In the genomic region with DNA sequence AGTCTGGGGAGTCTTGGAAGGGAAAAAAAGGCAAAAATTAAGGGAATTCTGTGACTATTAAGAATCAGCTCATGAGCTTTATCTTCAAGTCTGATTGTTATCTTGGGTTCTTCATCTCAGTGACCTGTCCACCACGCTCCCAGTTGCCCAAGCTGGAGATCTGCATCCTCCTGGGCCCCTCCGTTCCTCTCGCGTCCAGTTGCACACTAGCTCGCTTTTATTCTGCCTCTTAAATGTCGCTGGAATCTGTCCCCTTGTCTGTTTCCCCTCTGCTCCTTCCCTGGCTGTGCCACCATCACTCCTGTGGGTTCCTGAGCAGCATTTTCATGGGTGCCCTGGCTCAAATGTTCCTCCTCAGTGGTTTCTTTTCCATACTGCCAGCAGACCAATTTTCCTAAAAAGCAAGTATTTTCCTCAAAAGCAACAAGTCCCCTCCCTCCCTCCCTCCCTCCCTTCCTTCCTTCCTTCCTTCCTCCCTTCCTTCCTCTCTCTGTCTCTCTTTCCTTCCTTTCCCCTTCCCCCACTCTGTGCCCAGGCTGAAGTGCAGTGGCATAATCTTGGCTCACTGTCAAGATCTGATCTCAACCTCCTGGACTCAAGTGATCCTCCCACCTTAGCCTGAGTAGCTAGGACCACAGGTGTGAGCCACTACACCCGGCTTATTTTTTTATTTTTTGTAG, we compare ENCODE assay signal across 9 cellular contexts. TPM values are rescaled to one million over a fixed set of nuclear protein-coding genes. Genes with fewer than 3 reads are reported as not detected.
A peak's percentile ranks its signal among the peaks of the same experiment; 100 is the strongest.
DNase-seq lines count a peak whose midpoint lies in the region; ATAC-seq, FAIRE-seq and TF ChIP-seq lines count a peak whose summit lies in the region.
"Had no signal": no experiment of that assay in that cellular context is flagged by ENCODE, and none has a peak within 500 bp of the region (broad histone marks: within the 10 kb centered on the region; RNA-seq: fewer than 3 reads in every experiment).

No MANE protein-coding gene starts in this region.

- no peaks in the 10 kb centered on the region; the same call in 1 of the 2 replicates for H4K20me1 ChIP-seq in GM12878 (ENCODE audit: control insufficient read depth, insufficient read depth)

- TF ChIP-seq CTCF in GM12878 (IDR thresholded peaks at IDR 0.05 in 2 of 3, conservative IDR thresholded peaks at IDR 0.05 in 1 of 3; ENCODE audit: control insufficient read depth in 2 of 3, extremely low read depth in 1 of 3, insufficient read depth in 1 of 3, low read depth in 3 of 3, low read length in 3 of 3) (no peak), GM13976 (IDR thresholded peaks at IDR 0.05; ENCODE audit: borderline replicate concordance, control extremely low read depth, extremely low read depth, insufficient read depth, missing control alignments) (no peak)

- POLR2A ChIA-PET in GM12878 (lab: Charles Lee) = interaction anchor here (0.6 to 1.2 kb wide), 3 partner anchors 38 to 893 kb away, joined by 3 to 5 read pairs (median 3); no protein-coding TSS in a partner anchor

- CTCF ChIA-PET in GM12878 (lab: Yijun Ruan, JAX) = no interaction called here

- no peak for TF ChIP-seq EP300 in GM12878 (IDR thresholded peaks at IDR 0.05; ENCODE audit: borderline replicate concordance in 1 of 2, control insufficient read depth in 1 of 2, low read depth in 2 of 2, low read length in 2 of 2)

- intact Hi-C loops in GM12878 (cut with micrococcal nuclease; ENCODE audit: unreplicated experiment) = no loop called here

- peak overlapping the region; percentile 87 for H3K4me3 Mint-ChIP-seq in stimulated activated naive CD8-positive, alpha-beta T cell treated with anti-CD3 and anti-CD28 coated beads, Interleukin-15, Interleukin-2, amounts not matched to agents 100 ng/mL and 50 ng/mL, for 24 hours

- TF ChIP-seq POLR2A in GM12878 (IDR thresholded peaks at IDR 0.05; ENCODE audit: low read depth, low read length) = no peak

- peaks cover 12% of the 10 kb centered on the region for H3K36me3 Mint-ChIP-seq in stimulated activated naive CD8-positive, alpha-beta T cell treated with anti-CD3 and anti-CD28 coated beads, Interleukin-15, Interleukin-2, amounts not matched to agents 100 ng/mL and 50 ng/mL, for 24 hours (ENCODE audit: low read depth)

- H3K27ac Mint-ChIP-seq in stimulated activated naive CD8-positive, alpha-beta T cell treated with anti-CD3 and anti-CD28 coated beads, Interleukin-15, Interleukin-2, amounts not matched to agents 100 ng/mL and 50 ng/mL, for 24 hours = peak overlapping the region; percentile 71

- no peak overlapping the region for H3K27ac ChIP-seq in GM12878 (ENCODE audit: control insufficient read depth, insufficient read depth)
- no peak overlapping the region for H3K27ac ChIP-seq in mesodermal cell (ENCODE audit: low read depth, low read length, severe bottlenecking)

- H3K9me3 ChIP-seq in GM12878 (replicated peaks; ENCODE audit: control insufficient read depth, insufficient read depth, low read length) (no peaks in the 10 kb centered on the region), mesodermal cell (ENCODE audit: control insufficient read depth, low read length) (no peaks in the 10 kb centered on the region)

- H3K4me1 ChIP-seq in GM12878 (ENCODE audit: control insufficient read depth, insufficient read depth, low read length) (no peaks in the 10 kb centered on the region), mesodermal cell (ENCODE audit: control insufficient read depth, insufficient read depth, low read length, poor library complexity, severe bottlenecking) (no peaks in the 10 kb centered on the region)

- H3K9me3 Mint-ChIP-seq in stimulated activated naive CD8-positive, alpha-beta T cell treated with anti-CD3 and anti-CD28 coated beads, Interleukin-15, Interleukin-2, amounts not matched to agents 100 ng/mL and 50 ng/mL, for 24 hours = no peaks in the 10 kb centered on the region

- DNase-seq in stimulated activated naive CD8-positive, alpha-beta T cell treated with anti-CD3 and anti-CD28 coated beads, Interleukin-15, Interleukin-2, amounts not matched to agents 100 U/mL and 50 U/mL, for 24 hours = no peak
- no peak for DNase-seq in GM12878 (ENCODE audit: low read depth, low spot score)
- DNase-seq in hippocampal formation (lab: John Stamatoyannopoulos, UW) = no peak
- no peak for DNase-seq in GM13976 (ENCODE audit: low spot score)
- no peak for DNase-seq in middle frontal gyrus (ENCODE audit: extremely low spot score, low spot score)
- DNase-seq: DMS79 treated with DMSO at 0.1 percent for 48 hours had no signal

- no peak for TF ChIP-seq RAD21 in GM12878 (IDR thresholded peaks at IDR 0.05; ENCODE audit: insufficient read depth, low read depth, low read length)

- ATAC-seq in stimulated activated naive CD8-positive, alpha-beta T cell treated with anti-CD3 and anti-CD28 coated beads, Interleukin-15, Interleukin-2, amounts not matched to agents 100 U/mL and 50 U/mL, for 24 hours = no peak
- ATAC-seq in GM12878 (no peak), GM21360 (IDR thresholded peaks at IDR 0.05; ENCODE audit: unreplicated experiment) (no peak)

- H3K27me3 ChIP-seq in GM12878 (replicated peaks in 1 of 2; ENCODE audit: control insufficient read depth in 2 of 2, insufficient read depth in 2 of 2, low read length in 1 of 2) = no peaks in the 10 kb centered on the region

- no TSS peak for BruUV-seq in GM12878 (replicated peaks; lab: Mats Ljungman, UMichigan)

- peaks cover 21% of the 10 kb centered on the region for H3K27me3 Mint-ChIP-seq in stimulated activated naive CD8-positive, alpha-beta T cell treated with anti-CD3 and anti-CD28 coated beads, Interleukin-15, Interleukin-2, amounts not matched to agents 100 ng/mL and 50 ng/mL, for 24 hours

- H3K9ac ChIP-seq in GM12878 (ENCODE audit: control insufficient read depth, insufficient read depth, low read length) = no peak overlapping the region

- H3K4me3 ChIP-seq in GM12878 (peak overlapping the region; percentile 93; the same call in 1 of the 2 replicates), mesodermal cell (ENCODE audit: extremely low read depth, insufficient read depth, low read length, poor library complexity, severe bottlenecking) (peak overlapping the region; percentile 92)

- RAD21 ChIA-PET in GM12878 (lab: Charles Lee; ENCODE audit: unreplicated experiment) = interaction anchor here (0.6 kb wide), 1 partner anchor 21 kb away, joined by 3 read pairs; no protein-coding TSS in a partner anchor

- 74% methylated on average over 7 of the region's 7 CpGs for WGBS in GM12878 (ENCODE audit: insufficient coverage, insufficient replicate concordance, low lambda C conversion rate, missing lambda C conversion rate)
- WGBS in mesodermal cell (ENCODE audit: insufficient coverage in 2 of 2), 2 experiments = 91 to 96% methylated on average over 6 to 7 of the region's 7 CpGs

- H3K36me3 ChIP-seq in GM12878 (ENCODE audit: control insufficient read depth in 2 of 2, insufficient read depth in 2 of 2, low read length in 1 of 2) = no peaks in the 10 kb centered on the region; a peak in 1 of 4 replicates
- H3K36me3 ChIP-seq in mesodermal cell (ENCODE audit: control insufficient read depth, insufficient read depth, low read length) = peaks cover 22% of the 10 kb centered on the region

- peak overlapping the region; percentile 99; the same call in 1 of the 2 replicates for H3K4me2 ChIP-seq in GM12878 (ENCODE audit: control insufficient read depth, insufficient read depth)

- SMC1A ChIA-PET in GM12878 (lab: Charles Lee; ENCODE audit: uncharacterized antibody, unreplicated experiment) = interaction anchor here (1.7 kb wide), 1 partner anchor 38 kb away, joined by 3 read pairs; no protein-coding TSS in a partner anchor

- in situ Hi-C loops in GM12878 (cut with MboI) = no loop called here
- in situ Hi-C loops in GM13976 (cut with MboI; ENCODE audit: low sequenced_read_pairs, unreplicated experiment) = no loop called here

- H3K4me1 Mint-ChIP-seq in stimulated activated naive CD8-positive, alpha-beta T cell treated with anti-CD3 and anti-CD28 coated beads, Interleukin-15, Interleukin-2, amounts not matched to agents 100 ng/mL and 50 ng/mL, for 24 hours (ENCODE audit: low read depth) = peaks cover 29% of the 10 kb centered on the region

- peaks cover 5% of the 10 kb centered on the region for H3K79me2 ChIP-seq in GM12878 (ENCODE audit: control insufficient read depth, insufficient read depth, low read length)

- no peak for FAIRE-seq in GM12878 (lab: Jason Lieb, UNC)

- H2AFZ ChIP-seq in GM12878 (ENCODE audit: control insufficient read depth, low read depth, low read length) = no peak overlapping the region

TF ChIP-seq in GM12878, 131 proteins besides CTCF, POLR2A, EP300 and RAD21 (continues in another document):
- TF ChIP-seq KDM1A (IDR thresholded peaks at IDR 0.05; ENCODE audit: borderline replicate concordance) = no peak
- no peak for TF ChIP-seq CHD4 (IDR thresholded peaks at IDR 0.05)
- TF ChIP-seq, protein P1, sequence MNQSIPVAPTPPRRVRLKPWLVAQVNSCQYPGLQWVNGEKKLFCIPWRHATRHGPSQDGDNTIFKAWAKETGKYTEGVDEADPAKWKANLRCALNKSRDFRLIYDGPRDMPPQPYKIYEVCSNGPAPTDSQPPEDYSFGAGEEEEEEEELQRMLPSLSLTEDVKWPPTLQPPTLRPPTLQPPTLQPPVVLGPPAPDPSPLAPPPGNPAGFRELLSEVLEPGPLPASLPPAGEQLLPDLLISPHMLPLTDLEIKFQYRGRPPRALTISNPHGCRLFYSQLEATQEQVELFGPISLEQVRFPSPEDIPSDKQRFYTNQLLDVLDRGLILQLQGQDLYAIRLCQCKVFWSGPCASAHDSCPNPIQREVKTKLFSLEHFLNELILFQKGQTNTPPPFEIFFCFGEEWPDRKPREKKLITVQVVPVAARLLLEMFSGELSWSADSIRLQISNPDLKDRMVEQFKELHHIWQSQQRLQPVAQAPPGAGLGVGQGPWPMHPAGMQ (IDR thresholded peaks at IDR 0.05; ENCODE audit: borderline replicate concordance) = no peak
- TF ChIP-seq NR2C1 (IDR thresholded peaks at IDR 0.05) = no peak

RNA-seq across cellular contexts. Expression of gene ENDOV, which starts 1.4 kb away (rescaled TPM):
- 27.5 and 31.4 TPM in 2 replicates for total RNA-seq in GM12878 (2013; cell fraction: nucleolus; rRNA removed)
- 7.3 and 10.1 TPM in 2 replicates for total RNA-seq in GM12878 (2014; rRNA removed)
- 3.0 and 3.8 TPM in 2 replicates for total RNA-seq in GM12878 (2014; rRNA removed; fragmentation: Illumina TruSeq; extraction: Trizol)
- 10.7 and 11.9 TPM in 2 replicates for total RNA-seq in GM12878 (2021)
- polyA plus RNA-seq in GM12878 (2011; ENCODE audit: low read depth) = 5.6 TPM
- 5.0 and 6.6 TPM in 2 replicates for polyA plus RNA-seq in GM12878 (2011; rRNA removed)
- polyA plus RNA-seq in GM12878 (2011; cell fraction: cytosol; rRNA removed) = 9.0 and 10.5 TPM in 2 replicates
- 17.5 and 22.4 TPM in 2 replicates for polyA plus RNA-seq in GM12878 (2011; cell fraction: nucleus; rRNA removed)
- 10.7 and 11.6 TPM in 2 replicates for polyA plus RNA-seq in GM12878 (2012)
- 1.6 and 3.1 TPM in 2 replicates for polyA plus RNA-seq in GM12878 (2014; fragmentation: Illumina TruSeq; extraction: Trizol)
- polyA plus RNA-seq in GM12878 (2014; fragmentation: Nextera tagmentation; extraction: Ambion mirVana) = 1 to 10 TPM in 1 of 2 experiments, under 1 TPM in 1; 0.63 to 4.5 TPM
- 9.6 and 10.3 TPM in 2 replicates for polyA plus RNA-seq in GM12878 (2014; rRNA removed)
- polyA plus RNA-seq in GM12878 (2016; fragmentation: Nextera tagmentation; extraction: Ambion mirVana) = 10 to 100 TPM; 10.4 to 11.6 TPM
- 8.2 and 15.3 TPM in 2 replicates for polyA minus RNA-seq in GM12878 (2011; rRNA and poly(A)+ RNA removed)
- 2.8 TPM in 2 replicates for polyA minus RNA-seq in GM12878 (2011; cell fraction: cytosol; rRNA and poly(A)+ RNA removed)
- polyA minus RNA-seq in GM12878 (2011; cell fraction: nucleus; rRNA and poly(A)+ RNA removed) = 8.0 and 17.9 TPM in 2 replicates
- 32.5 TPM for polyA plus RNA-seq in mesodermal cell (2013, experiment 1 of 2)
- 25.2 TPM for polyA plus RNA-seq in mesodermal cell (2013, experiment 2 of 2)
